In the genomic region with DNA sequence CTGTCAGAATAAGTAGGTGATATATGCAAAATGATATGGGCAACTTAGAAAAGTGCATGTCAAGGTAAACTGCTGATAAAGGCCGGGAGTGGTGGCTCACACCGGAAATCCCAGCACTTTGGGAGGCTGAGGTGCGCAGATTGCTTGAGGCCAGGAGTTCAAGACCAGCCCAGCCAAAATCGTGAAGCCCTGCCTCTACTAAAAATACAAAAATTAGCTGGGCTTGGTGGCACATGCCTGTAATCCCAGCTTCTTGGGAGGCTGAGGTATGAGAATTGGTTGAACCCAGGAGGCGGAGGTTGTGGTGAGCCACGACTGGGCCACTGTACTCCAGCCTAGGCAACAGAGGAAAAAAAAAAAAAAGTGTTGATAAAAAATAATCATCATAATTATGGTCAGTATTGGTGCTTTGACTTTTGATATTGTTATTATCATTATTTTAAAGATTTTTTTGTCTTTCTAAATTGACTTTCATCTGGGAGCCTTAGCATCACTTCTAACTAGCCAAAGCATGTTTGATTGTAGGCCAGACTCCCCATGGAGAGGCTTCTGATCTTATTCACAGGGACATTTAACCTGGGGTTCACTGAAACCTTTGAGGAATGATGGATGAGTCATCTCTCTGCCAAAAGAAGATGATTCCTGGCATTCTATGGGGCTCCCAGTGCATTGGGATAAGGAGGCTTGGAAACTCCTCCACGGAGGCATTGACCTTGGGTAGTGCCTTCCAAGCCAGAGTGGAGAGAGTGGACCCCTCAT, we compare ENCODE assay signal across 16 cellular contexts. TPM values are rescaled to one million over a fixed set of nuclear protein-coding genes. Genes with fewer than 3 reads are reported as not detected.
DNase-seq lines count a peak whose midpoint lies in the region; ATAC-seq and TF ChIP-seq lines count a peak whose summit lies in the region.
"Had no signal": no experiment of that assay in that cellular context is flagged by ENCODE, and none has a peak within 500 bp of the region (broad histone marks: within the 10 kb centered on the region; RNA-seq: fewer than 3 reads in every experiment).

No MANE protein-coding gene starts in this region.

- no peaks in the 10 kb centered on the region for H3K9me3 ChIP-seq in osteoblast (ENCODE audit: low read depth, low read length)
- H3K9me3 ChIP-seq: gastroesophageal sphincter, prostate gland had no signal

- H3K79me2 ChIP-seq in osteoblast (ENCODE audit: insufficient read depth, low read length), result peaks cover 82% of the 10 kb centered on the region

- H4K20me1 ChIP-seq in osteoblast (ENCODE audit: insufficient read depth, low read length), result no peaks in the 10 kb centered on the region

- intact Hi-C loops in activated CD4-positive, alpha-beta T cell treated with anti-CD3 and anti-CD28 coated beads, Interleukin-2, amount 10 ng/mL, durations not matched to agents 24 days and 14 days (cut with micrococcal nuclease), result loop anchor here (5.0 kb wide), 1 partner anchor 38 kb away; no protein-coding TSS in a partner anchor

- no peak overlapping the region for H2AFZ ChIP-seq in osteoblast (ENCODE audit: low read length)

- H3K4me3 ChIP-seq in astrocyte of the spinal cord (ENCODE audit: low read depth, low read length), result no peak overlapping the region
- no peak overlapping the region for H3K4me3 ChIP-seq in osteoblast (ENCODE audit: insufficient read depth, low read length)
- H3K4me3 ChIP-seq: gastroesophageal sphincter, prostate gland had no signal

- H3K27ac ChIP-seq in osteoblast (ENCODE audit: low read depth, low read length), result peak overlapping the region; percentile 49
- H3K27ac ChIP-seq: gastroesophageal sphincter, prostate gland had no signal

- H3K27me3 ChIP-seq in osteoblast (ENCODE audit: insufficient read depth, low read length), result no peaks in the 10 kb centered on the region
- H3K27me3 ChIP-seq: gastroesophageal sphincter had no signal

- ATAC-seq in GM18870 (IDR thresholded peaks at IDR 0.05; ENCODE audit: unreplicated experiment), result no peak
- ATAC-seq: gastroesophageal sphincter had no signal

- in situ Hi-C loops in astrocyte of the spinal cord (cut with HindIII; ENCODE audit: low sequenced_read_pairs), result no loop called here

- no peaks in the 10 kb centered on the region for H3K9me3 Mint-ChIP-seq in activated CD4-positive, alpha-beta T cell treated with anti-CD3 and anti-CD28 coated beads, Interleukin-2, amount 10 ng/mL, durations not matched to agents 24 days and 14 days

- H3K4me2 ChIP-seq in osteoblast (ENCODE audit: insufficient read depth, low read length), result no peak overlapping the region

- TF ChIP-seq CTCF in astrocyte of the spinal cord (IDR thresholded peaks at IDR 0.05; ENCODE audit: low read depth, low read length) (no peak), osteoblast (IDR thresholded peaks at IDR 0.05; ENCODE audit: extremely low read depth, low read depth, low read length) (no peak)

- H3K27me3 Mint-ChIP-seq in activated CD4-positive, alpha-beta T cell treated with anti-CD3 and anti-CD28 coated beads, Interleukin-2, amount 10 ng/mL, durations not matched to agents 24 days and 14 days, result no peaks in the 10 kb centered on the region
- H3K27me3 Mint-ChIP-seq: type B pancreatic cell had no signal

- H3K27ac Mint-ChIP-seq in activated CD4-positive, alpha-beta T cell treated with anti-CD3 and anti-CD28 coated beads, Interleukin-2, amount 10 ng/mL, durations not matched to agents 24 days and 14 days, result peak overlapping the region; percentile 20
- H3K27ac Mint-ChIP-seq: type B pancreatic cell had no signal

- DNase-seq in activated CD4-positive, alpha-beta T cell treated with anti-CD3 and anti-CD28 coated beads, Interleukin-2, amount 10 ng/mL, durations not matched to agents 24 days and 14 days, result no peak
- no peak for DNase-seq in activated CD4-positive, alpha-beta T cell treated with anti-CD3 and anti-CD28 coated beads for 1 hour
- peak; percentile 74 for DNase-seq in LHCN-M2 (ENCODE audit: low read depth)
- DNase-seq in astrocyte of the spinal cord (ENCODE audit: low read depth, low spot score), result peak; percentile 32
- DNase-seq in osteoblast (ENCODE audit: insufficient read length, low spot score, missing footprints), result peak; percentile 62
- no peak for DNase-seq in NK-92 treated with Interleukin-12 subunit alpha and Interleukin-12 subunit beta, amount 100 ng/mL, for 24 hours (lab: John Stamatoyannopoulos, UW)
- DNase-seq in MV-4-11 (lab: John Stamatoyannopoulos, UW), result no peak
- DNase-seq: activated T-cell treated with anti-CD3 and anti-CD28 coated beads, Interleukin-2, amount 50 U/mL, for 48 hours; effector CD8-positive, alpha-beta T cell; kidney glomerular epithelial cell; NCI-H1417; NCI-H748 treated with DMSO at 0.1 percent for 48 hours had no signal

- H3K36me3 Mint-ChIP-seq in activated CD4-positive, alpha-beta T cell treated with anti-CD3 and anti-CD28 coated beads, Interleukin-2, amount 10 ng/mL, durations not matched to agents 24 days and 14 days (ENCODE audit: low read depth), result no peaks in the 10 kb centered on the region

- H3K4me1 ChIP-seq in osteoblast (ENCODE audit: insufficient read depth, low read length), result peaks cover 35% of the 10 kb centered on the region

- no peak overlapping the region for H3K4me3 Mint-ChIP-seq in activated CD4-positive, alpha-beta T cell treated with anti-CD3 and anti-CD28 coated beads, Interleukin-2, amount 10 ng/mL, durations not matched to agents 24 days and 14 days
- H3K4me3 Mint-ChIP-seq: type B pancreatic cell had no signal

- peaks cover 55% of the 10 kb centered on the region for H3K36me3 ChIP-seq in osteoblast (ENCODE audit: insufficient read depth, low read length)
- H3K36me3 ChIP-seq: prostate gland had no signal

- peaks cover 27% of the 10 kb centered on the region for H3K4me1 Mint-ChIP-seq in activated CD4-positive, alpha-beta T cell treated with anti-CD3 and anti-CD28 coated beads, Interleukin-2, amount 10 ng/mL, durations not matched to agents 24 days and 14 days

RNA-seq across cellular contexts. Expression of a gene that starts 5.6 kb away (rescaled TPM):
- total RNA-seq in activated CD4-positive, alpha-beta T cell treated with anti-CD3 and anti-CD28 coated beads, Interleukin-2, amount 10 ng/mL, durations not matched to agents 24 days and 14 days, result 14.5 and 17.8 TPM in 2 replicates
- total RNA-seq in LHCN-M2 (2014; rRNA removed) (153 and 164 TPM in 2 replicates), osteoblast (181 and 196 TPM in 2 replicates)
- polyA plus RNA-seq in LHCN-M2 (2012), result 23.5 TPM

Comparison
In these comparisons a context has a peak if more than half of its experiments do, and no peak if none do; other contexts are left out.
1. DNase-seq: peak in LHCN-M2 (single experiment), astrocyte of the spinal cord (single experiment) and osteoblast (single experiment); none in activated CD4-positive, alpha-beta T cell treated with anti-CD3 and anti-CD28 coated beads, Interleukin-2, amount 10 ng/mL, durations not matched to agents 24 days and 14 days (single experiment), activated CD4-positive, alpha-beta T cell treated with anti-CD3 and anti-CD28 coated beads for 1 hour (single experiment), NK-92 treated with Interleukin-12 subunit alpha and Interleukin-12 subunit beta, amount 100 ng/mL, for 24 hours (single experiment) and MV-4-11 (single experiment).